ENCODE assay signal across 9 cellular contexts in genomic region chr19:52898101-52898500, GRCh38. TPM values are rescaled to one million over a fixed set of nuclear protein-coding genes. Genes with fewer than 3 reads are reported as not detected.
A peak's percentile ranks its signal among the peaks of the same experiment; 100 is the strongest.
DNase-seq lines count a peak whose midpoint lies in the region; ATAC-seq and TF ChIP-seq lines count a peak whose summit lies in the region.
"Had no signal": no experiment of that assay in that cellular context is flagged by ENCODE, and none has a peak within 500 bp of the region (broad histone marks: within the 10 kb centered on the region; RNA-seq: fewer than 3 reads in every experiment).

No MANE protein-coding gene starts in this region.

- in situ Hi-C loops in transverse colon (cut with MboI; ENCODE audit: low pct_ligation_motif_present in 1 of 4, low pct_unique_long_range_greater_than_20kb in 1 of 4, low sequenced_read_pairs in 3 of 4) = no loop called here

- no peaks in the 10 kb centered on the region for H3K27me3 Mint-ChIP-seq in activated naive CD4-positive, alpha-beta T cell treated with anti-CD3 and anti-CD28 coated beads for 36 hours (ENCODE audit: low read depth)
- no peaks in the 10 kb centered on the region for H3K27me3 Mint-ChIP-seq in central memory CD8-positive, alpha-beta T cell

- H3K4me3 Mint-ChIP-seq in activated naive CD4-positive, alpha-beta T cell treated with anti-CD3 and anti-CD28 coated beads for 36 hours = peak overlapping the region; percentile 84
- H3K4me3 Mint-ChIP-seq in central memory CD8-positive, alpha-beta T cell = peak overlapping the region; percentile 85

- no peak for ATAC-seq in central memory CD8-positive, alpha-beta T cell (replicated peaks; ENCODE audit: extremely low read depth, poor library complexity, severe bottlenecking)
- no peak for ATAC-seq in GM18498 (IDR thresholded peaks at IDR 0.05; ENCODE audit: unreplicated experiment)

- H3K4me3 ChIP-seq in mesodermal cell (ENCODE audit: extremely low read depth, insufficient read depth, low read length, poor library complexity, severe bottlenecking) (peak overlapping the region; percentile 61), transverse colon (peak overlapping the region in 3 of 4 donors; percentile 55 to 93 (median 76))

- peaks cover 10% of the 10 kb centered on the region for H3K9me3 Mint-ChIP-seq in activated naive CD4-positive, alpha-beta T cell treated with anti-CD3 and anti-CD28 coated beads for 36 hours
- no peaks in the 10 kb centered on the region for H3K9me3 Mint-ChIP-seq in central memory CD8-positive, alpha-beta T cell

- peaks cover 10% of the 10 kb centered on the region for H3K9me3 ChIP-seq in mesodermal cell (ENCODE audit: control insufficient read depth, low read length)
- no peaks in the 10 kb centered on the region for H3K9me3 ChIP-seq in transverse colon

- CTCF ChIA-PET in activated naive CD4-positive, alpha-beta T cell treated with anti-CD3 and anti-CD28 coated beads for 36 hours (lab: Charles Lee) = no interaction called here

- DNase-seq in activated naive CD4-positive, alpha-beta T cell treated with anti-CD3 and anti-CD28 coated beads for 36 hours = no peak
- DNase-seq in activated naive CD4-positive, alpha-beta T cell (lab: John Stamatoyannopoulos, UW) = no peak
- no peak for DNase-seq in central memory CD8-positive, alpha-beta T cell (ENCODE audit: low spot score in 2 of 2)
- DNase-seq in transverse colon = no peak
- DNase-seq in NCI-H1092 treated with DMSO at 0.1 percent for 48 hours (lab: John Stamatoyannopoulos, UW) = no peak
- no peak for DNase-seq in NCI-H2171 (lab: John Stamatoyannopoulos, UW)
- DNase-seq: SHP77 treated with DMSO at 0.1 percent for 48 hours had no signal

- H3K36me3 ChIP-seq in mesodermal cell (ENCODE audit: control insufficient read depth, insufficient read depth, low read length) (peaks cover 26% of the 10 kb centered on the region), transverse colon (peaks cover 0 to 18% (median 0%) of the 10 kb centered on the region in 4 donors)

- H3K4me1 ChIP-seq in mesodermal cell (ENCODE audit: control insufficient read depth, insufficient read depth, low read length, poor library complexity, severe bottlenecking) (no peaks in the 10 kb centered on the region), transverse colon (peaks cover 0 to 16% (median 13%) of the 10 kb centered on the region in 4 donors)

- no peak for TF ChIP-seq POLR2A in transverse colon (IDR thresholded peaks at IDR 0.05)

- WGBS in mesodermal cell (ENCODE audit: insufficient coverage in 2 of 2), 2 experiments = 74 to 76% methylated on average over 9 of the region's 15 CpGs
- 61 to 82% methylated on average over 2 to 15 of the region's 15 CpGs for WGBS in transverse colon (ENCODE audit: low coverage in 1 of 2), 2 donors

- H3K4me1 Mint-ChIP-seq in activated naive CD4-positive, alpha-beta T cell treated with anti-CD3 and anti-CD28 coated beads for 36 hours (ENCODE audit: low read depth) = peaks cover 7% of the 10 kb centered on the region
- H3K4me1 Mint-ChIP-seq in central memory CD8-positive, alpha-beta T cell = peaks cover 8% of the 10 kb centered on the region

- intact Hi-C loops in activated naive CD4-positive, alpha-beta T cell treated with anti-CD3 and anti-CD28 coated beads for 36 hours (cut with micrococcal nuclease) = no loop called here
- intact Hi-C loops in transverse colon (cut with DNase I; ENCODE audit: low total_unique reads) = no loop called here

- no peak for TF ChIP-seq EP300 in transverse colon (IDR thresholded peaks at IDR 0.05; ENCODE audit: low read depth)

- peak overlapping the region; percentile 89 for H3K27ac Mint-ChIP-seq in activated naive CD4-positive, alpha-beta T cell treated with anti-CD3 and anti-CD28 coated beads for 36 hours
- H3K27ac Mint-ChIP-seq in central memory CD8-positive, alpha-beta T cell (ENCODE audit: low read depth) = peak overlapping the region; percentile 74

- H3K27ac ChIP-seq in mesodermal cell (ENCODE audit: low read depth, low read length, severe bottlenecking) (peak overlapping the region; percentile 92), transverse colon (peak overlapping the region; percentile 92 to 98 (median 94))

- peaks cover 23% of the 10 kb centered on the region for H3K36me3 Mint-ChIP-seq in activated naive CD4-positive, alpha-beta T cell treated with anti-CD3 and anti-CD28 coated beads for 36 hours (ENCODE audit: low read depth)
- H3K36me3 Mint-ChIP-seq in central memory CD8-positive, alpha-beta T cell (ENCODE audit: insufficient read depth) = peaks cover 10% of the 10 kb centered on the region

- H3K27me3 ChIP-seq in transverse colon = no peaks in the 10 kb centered on the region

- TF ChIP-seq CTCF in transverse colon (IDR thresholded peaks at IDR 0.05) = no peak

RNA-seq across cellular contexts. Expression of gene ZNF320, which starts 0.7 kb away (rescaled TPM):
- total RNA-seq in activated naive CD4-positive, alpha-beta T cell treated with anti-CD3 and anti-CD28 coated beads for 36 hours = 1 to 10 TPM; 4.2 to 4.6 TPM
- 18.9 TPM for polyA plus RNA-seq in mesodermal cell (2013, experiment 1 of 2)
- 14.3 TPM for polyA plus RNA-seq in mesodermal cell (2013, experiment 2 of 2)
- total RNA-seq in transverse colon = 10 to 100 TPM in 2 of 4 donors, 1 to 10 TPM in 2; 2.8 to 23.1 (median 11.5) TPM

RNA-seq across cellular contexts. Expression of gene ZNF888, which starts 25.1 kb away (rescaled TPM):
- 1 to 10 TPM; 4.1 to 4.3 TPM for total RNA-seq in activated naive CD4-positive, alpha-beta T cell treated with anti-CD3 and anti-CD28 coated beads for 36 hours
- 5.3 TPM for polyA plus RNA-seq in mesodermal cell (2013, experiment 1 of 2)
- 5.9 TPM for polyA plus RNA-seq in mesodermal cell (2013, experiment 2 of 2)
- total RNA-seq in transverse colon = 10 to 100 TPM in 3 of 4 donors, 1 to 10 TPM in 1; 3.4 to 12.6 (median 11.8) TPM

RNA-seq across cellular contexts. Expression of gene ZNF468, which starts 40.7 kb away (rescaled TPM):
- total RNA-seq in activated naive CD4-positive, alpha-beta T cell treated with anti-CD3 and anti-CD28 coated beads for 36 hours = 1 to 10 TPM; 7.4 to 8.0 TPM
- 20.1 TPM for polyA plus RNA-seq in mesodermal cell (2013, experiment 1 of 2)
- 17.9 TPM for polyA plus RNA-seq in mesodermal cell (2013, experiment 2 of 2)
- 10 to 100 TPM; 10.1 to 26.9 (median 17.1) TPM for total RNA-seq in transverse colon
